Comparison of ENCODE assay signal across 19 cellular contexts in genomic region chr6:4169028-4169789, GRCh38. TPM values are rescaled to one million over a fixed set of nuclear protein-coding genes. Genes with fewer than 3 reads are reported as not detected.
DNase-seq lines count a peak whose midpoint lies in the region; ATAC-seq and TF ChIP-seq lines count a peak whose summit lies in the region.
"Had no signal": no experiment of that assay in that cellular context is flagged by ENCODE, and none has a peak within 500 bp of the region (broad histone marks: within the 10 kb centered on the region; RNA-seq: fewer than 3 reads in every experiment).

No MANE protein-coding gene starts in this region.

- no peak for ATAC-seq in heart left ventricle
- ATAC-seq: sciatic nerve had no signal

- no peaks in the 10 kb centered on the region for H3K27me3 ChIP-seq in HAP-1 (ENCODE audit: low read depth)
- no peaks in the 10 kb centered on the region for H3K27me3 ChIP-seq in iPS-18a (ENCODE audit: control insufficient read depth, insufficient read depth, low read length)
- no peaks in the 10 kb centered on the region for H3K27me3 ChIP-seq in heart left ventricle

- H3K9me3 ChIP-seq in HAP-1 (peaks cover 3% of the 10 kb centered on the region), iPS-18a (ENCODE audit: control insufficient read depth, low read depth, low read length) (peaks cover 6% of the 10 kb centered on the region), heart left ventricle (peaks cover 0 to 7% (median 0%) of the 10 kb centered on the region in 12 donors)
- H3K9me3 ChIP-seq: thoracic aorta had no signal

- no peak overlapping the region for H3K9ac ChIP-seq in iPS-18a (ENCODE audit: low read length)

- H3K27ac ChIP-seq in caudate nucleus (ENCODE audit: low read depth, low read length) (peak overlapping the region; percentile 71), iPS-18a (ENCODE audit: low read length) (no peak overlapping the region), heart left ventricle (no peak overlapping the region)
- H3K27ac ChIP-seq: C4-2B, thoracic aorta had no signal

- no peak for TF ChIP-seq CTCF in heart left ventricle (IDR thresholded peaks at IDR 0.05)

- in situ Hi-C loops in HAP-1 (cut with MboI; ENCODE audit: low sequenced_read_pairs) = no loop called here

- DNase-seq in HAP-1 (ENCODE audit: low spot score in 2 of 2) = peak; percentile 27 to 74
- no peak for DNase-seq in caudate nucleus (lab: John Stamatoyannopoulos, UW)
- DNase-seq in stromal cell of bone marrow (ENCODE audit: low read depth) = peak; percentile 12
- no peak for DNase-seq in cortex of kidney (lab: John Stamatoyannopoulos, UW)
- DNase-seq in HEK293T (ENCODE audit: extremely low spot score) = no peak
- DNase-seq in heart left ventricle = no peak
- DNase-seq: activated CD4-positive, alpha-beta memory T cell treated with anti-CD3 and anti-CD28 coated beads for 36 hours; activated naive CD8-positive, alpha-beta T cell treated with anti-CD3 and anti-CD28 coated beads, Interleukin-2, amount 10 ng/mL, durations not matched to agents 7 days and 5 days; cerebellar nuclear complex; DMS53; midbrain; NCI-H146; NCI-H226; stimulated activated CD4-positive, alpha-beta T cell treated with anti-CD3 and anti-CD28 coated beads, Interleukin-4, amount 100 ng/mL, for 24 hours; T-helper 1 cell had no signal

- H3K36me3 ChIP-seq in HAP-1 (replicated peaks) (no peaks in the 10 kb centered on the region), iPS-18a (ENCODE audit: control insufficient read depth, low read depth, low read length) (no peaks in the 10 kb centered on the region), heart left ventricle (no peaks in the 10 kb centered on the region)
- H3K36me3 ChIP-seq: thoracic aorta had no signal

- peaks cover 19% of the 10 kb centered on the region for H3K4me1 ChIP-seq in HAP-1
- peaks cover 29% of the 10 kb centered on the region for H3K4me1 ChIP-seq in iPS-18a (ENCODE audit: control insufficient read depth, low read depth, low read length)
- H3K4me1 ChIP-seq in heart left ventricle = peaks cover 0 to under 1% (median 0%) of the 10 kb centered on the region in 12 donors

- TF ChIP-seq POLR2A in heart left ventricle (IDR thresholded peaks at IDR 0.05) = no peak

- intact Hi-C loops in heart left ventricle (cut with DNase I) = no loop called here

- H3K4me3 ChIP-seq in HAP-1 (no peak overlapping the region), iPS-18a (ENCODE audit: low read length) (peak overlapping the region; percentile 29), heart left ventricle (no peak overlapping the region)
- H3K4me3 ChIP-seq: thoracic aorta had no signal

- 71 to 74% (median 72%) methylated on average over 8 of the region's 8 CpGs for WGBS in heart left ventricle, 4 donors

- POLR2A ChIA-PET in HEK293T (lab: Yijun Ruan, JAX) = no interaction called here

- CTCF ChIA-PET in HEK293T (lab: Yijun Ruan, JAX) = no interaction called here

TF ChIP-seq in HEK293T, 16 proteins besides CTCF, POLR2A, EP300 and RAD21:
- TF ChIP-seq LEF1 (IDR thresholded peaks at IDR 0.05; ENCODE audit: borderline replicate concordance) (no peak), TARDBP (IDR thresholded peaks at IDR 0.05) (no peak), ARNT (IDR thresholded peaks at IDR 0.05) (no peak), PKNOX1 (IDR thresholded peaks at IDR 0.05) (no peak), NFRKB (IDR thresholded peaks at IDR 0.05) (no peak), ELF4 (IDR thresholded peaks at IDR 0.05) (no peak), FOXK2 (IDR thresholded peaks at IDR 0.05) (no peak), CTBP1 (IDR thresholded peaks at IDR 0.05; ENCODE audit: borderline replicate concordance) (no peak), SUZ12 (IDR thresholded peaks at IDR 0.05) (no peak), FOXM1 (IDR thresholded peaks at IDR 0.05; ENCODE audit: borderline replicate concordance) (no peak), HDGF (IDR thresholded peaks at IDR 0.05; ENCODE audit: borderline replicate concordance) (no peak), FOXA1 (IDR thresholded peaks at IDR 0.05) (no peak), BHLHE40 (IDR thresholded peaks at IDR 0.05; ENCODE audit: borderline replicate concordance) (no peak), L3MBTL2 (conservative IDR thresholded peaks at IDR 0.05) (no peak)

RNA-seq across cellular contexts. Expression of gene ECI2, which starts 33.8 kb away (rescaled TPM):
- 100 to 1,000 TPM; 120 to 192 (median 155) TPM for total RNA-seq in heart left ventricle
- polyA plus RNA-seq in heart left ventricle = 100 to 1,000 TPM; 130 to 135 TPM

Comparison
In these comparisons a context has a peak if more than half of its experiments do, and no peak if none do; other contexts are left out.
1. DNase-seq: peak in HAP-1 (2 of 2) and stromal cell of bone marrow (single experiment); none in caudate nucleus (0 of 61), cortex of kidney (single experiment), HEK293T (single experiment) and heart left ventricle (0 of 5).